1 cellular context compared by ENCODE assay signal in genomic region chr17:43839670-43840101, GRCh38.
A peak's percentile ranks its signal among the peaks of the same experiment; 100 is the strongest.
TF ChIP-seq lines count a peak whose summit lies in the region.

No MANE protein-coding gene starts in this region.

TF ChIP-seq in HepG2, 621 proteins besides CTCF, POLR2A, EP300 and RAD21 (continued from another document):
- TF ChIP-seq, protein P1, sequence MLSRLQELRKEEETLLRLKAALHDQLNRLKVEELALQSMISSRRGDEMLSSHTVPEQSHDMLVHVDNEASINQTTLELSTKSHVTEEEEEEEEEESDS (CRISPR knock-in tag; IDR thresholded peaks at IDR 0.05; ENCODE audit: borderline replicate concordance): no peak
- TF ChIP-seq SALL1 (CRISPR knock-in tag; IDR thresholded peaks at IDR 0.05) (peak; percentile 15; the same call in 1 of the 2 replicates), POGK (CRISPR knock-in tag; conservative IDR thresholded peaks at IDR 0.05) (no peak), HNRNPH1 (optimal IDR thresholded peaks at IDR 0.05; ENCODE audit: low read depth, low read length) (no peak), ZNF691 (CRISPR knock-in tag; IDR thresholded peaks at IDR 0.05; ENCODE audit: borderline replicate concordance, low read depth) (peak; percentile 56; the same call in 1 of the 2 replicates), STAT6 (CRISPR knock-in tag; IDR thresholded peaks at IDR 0.05; ENCODE audit: borderline replicate concordance) (no peak), KLF13 (CRISPR knock-in tag; IDR thresholded peaks at IDR 0.05) (no peak), ZNF891 (CRISPR knock-in tag; IDR thresholded peaks at IDR 0.05) (no peak), ZNF205 (CRISPR knock-in tag; IDR thresholded peaks at IDR 0.05) (no peak), POLR2AphosphoS2 (IDR thresholded peaks at IDR 0.05; ENCODE audit: low read depth, low read length) (no peak), PAX8 (CRISPR knock-in tag; IDR thresholded peaks at IDR 0.05; ENCODE audit: borderline replicate concordance) (no peak), KDM1A (CRISPR knock-in tag; IDR thresholded peaks at IDR 0.05) (no peak), HDAC2 (CRISPR knock-in tag; IDR thresholded peaks at IDR 0.05) (no peak), ARHGAP35 (CRISPR knock-in tag; IDR thresholded peaks at IDR 0.05; ENCODE audit: borderline replicate concordance) (no peak), THYN1 (CRISPR knock-in tag; IDR thresholded peaks at IDR 0.05; ENCODE audit: borderline replicate concordance, low read depth) (no peak), ZKSCAN5 (CRISPR knock-in tag; IDR thresholded peaks at IDR 0.05) (no peak), ATAD3A (CRISPR knock-in tag; IDR thresholded peaks at IDR 0.05) (no peak), GABPB1 (CRISPR knock-in tag; IDR thresholded peaks at IDR 0.05) (peak; percentile 55), ETV6 (CRISPR knock-in tag; conservative IDR thresholded peaks at IDR 0.05) (no peak), ZNF12 (CRISPR knock-in tag; IDR thresholded peaks at IDR 0.05) (0 out of 2 replicates have a peak, but pooled peaks have one; percentile 28), MZF1 (CRISPR knock-in tag; IDR thresholded peaks at IDR 0.05; ENCODE audit: borderline replicate concordance) (no peak)
- TF ChIP-seq, protein P2, sequence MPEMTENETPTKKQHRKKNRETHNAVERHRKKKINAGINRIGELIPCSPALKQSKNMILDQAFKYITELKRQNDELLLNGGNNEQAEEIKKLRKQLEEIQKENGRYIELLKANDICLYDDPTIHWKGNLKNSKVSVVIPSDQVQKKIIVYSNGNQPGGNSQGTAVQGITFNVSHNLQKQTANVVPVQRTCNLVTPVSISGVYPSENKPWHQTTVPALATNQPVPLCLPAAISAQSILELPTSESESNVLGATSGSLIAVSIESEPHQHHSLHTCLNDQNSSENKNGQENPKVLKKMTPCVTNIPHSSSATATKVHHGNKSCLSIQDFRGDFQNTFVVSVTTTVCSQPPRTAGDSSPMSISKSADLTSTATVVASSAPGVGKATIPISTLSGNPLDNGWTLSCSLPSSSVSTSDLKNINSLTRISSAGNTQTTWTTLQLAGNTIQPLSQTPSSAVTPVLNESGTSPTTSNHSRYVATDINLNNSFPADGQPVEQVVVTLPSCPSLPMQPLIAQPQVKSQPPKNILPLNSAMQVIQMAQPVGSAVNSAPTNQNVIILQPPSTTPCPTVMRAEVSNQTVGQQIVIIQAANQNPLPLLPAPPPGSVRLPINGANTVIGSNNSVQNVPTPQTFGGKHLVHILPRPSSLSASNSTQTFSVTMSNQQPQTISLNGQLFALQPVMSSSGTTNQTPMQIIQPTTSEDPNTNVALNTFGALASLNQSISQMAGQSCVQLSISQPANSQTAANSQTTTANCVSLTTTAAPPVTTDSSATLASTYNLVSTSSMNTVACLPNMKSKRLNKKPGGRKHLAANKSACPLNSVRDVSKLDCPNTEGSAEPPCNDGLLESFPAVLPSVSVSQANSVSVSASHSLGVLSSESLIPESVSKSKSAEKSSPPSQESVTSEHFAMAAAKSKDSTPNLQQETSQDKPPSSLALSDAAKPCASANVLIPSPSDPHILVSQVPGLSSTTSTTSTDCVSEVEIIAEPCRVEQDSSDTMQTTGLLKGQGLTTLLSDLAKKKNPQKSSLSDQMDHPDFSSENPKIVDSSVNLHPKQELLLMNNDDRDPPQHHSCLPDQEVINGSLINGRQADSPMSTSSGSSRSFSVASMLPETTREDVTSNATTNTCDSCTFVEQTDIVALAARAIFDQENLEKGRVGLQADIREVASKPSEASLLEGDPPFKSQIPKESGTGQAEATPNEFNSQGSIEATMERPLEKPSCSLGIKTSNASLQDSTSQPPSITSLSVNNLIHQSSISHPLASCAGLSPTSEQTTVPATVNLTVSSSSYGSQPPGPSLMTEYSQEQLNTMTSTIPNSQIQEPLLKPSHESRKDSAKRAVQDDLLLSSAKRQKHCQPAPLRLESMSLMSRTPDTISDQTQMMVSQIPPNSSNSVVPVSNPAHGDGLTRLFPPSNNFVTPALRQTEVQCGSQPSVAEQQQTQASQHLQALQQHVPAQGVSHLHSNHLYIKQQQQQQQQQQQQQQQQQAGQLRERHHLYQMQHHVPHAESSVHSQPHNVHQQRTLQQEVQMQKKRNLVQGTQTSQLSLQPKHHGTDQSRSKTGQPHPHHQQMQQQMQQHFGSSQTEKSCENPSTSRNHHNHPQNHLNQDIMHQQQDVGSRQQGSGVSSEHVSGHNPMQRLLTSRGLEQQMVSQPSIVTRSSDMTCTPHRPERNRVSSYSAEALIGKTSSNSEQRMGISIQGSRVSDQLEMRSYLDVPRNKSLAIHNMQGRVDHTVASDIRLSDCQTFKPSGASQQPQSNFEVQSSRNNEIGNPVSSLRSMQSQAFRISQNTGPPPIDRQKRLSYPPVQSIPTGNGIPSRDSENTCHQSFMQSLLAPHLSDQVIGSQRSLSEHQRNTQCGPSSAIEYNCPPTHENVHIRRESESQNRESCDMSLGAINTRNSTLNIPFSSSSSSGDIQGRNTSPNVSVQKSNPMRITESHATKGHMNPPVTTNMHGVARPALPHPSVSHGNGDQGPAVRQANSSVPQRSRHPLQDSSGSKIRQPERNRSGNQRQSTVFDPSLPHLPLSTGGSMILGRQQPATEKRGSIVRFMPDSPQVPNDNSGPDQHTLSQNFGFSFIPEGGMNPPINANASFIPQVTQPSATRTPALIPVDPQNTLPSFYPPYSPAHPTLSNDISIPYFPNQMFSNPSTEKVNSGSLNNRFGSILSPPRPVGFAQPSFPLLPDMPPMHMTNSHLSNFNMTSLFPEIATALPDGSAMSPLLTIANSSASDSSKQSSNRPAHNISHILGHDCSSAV (CRISPR knock-in tag; IDR thresholded peaks at IDR 0.05; ENCODE audit: borderline replicate concordance): no peak
- TF ChIP-seq, protein P3, sequence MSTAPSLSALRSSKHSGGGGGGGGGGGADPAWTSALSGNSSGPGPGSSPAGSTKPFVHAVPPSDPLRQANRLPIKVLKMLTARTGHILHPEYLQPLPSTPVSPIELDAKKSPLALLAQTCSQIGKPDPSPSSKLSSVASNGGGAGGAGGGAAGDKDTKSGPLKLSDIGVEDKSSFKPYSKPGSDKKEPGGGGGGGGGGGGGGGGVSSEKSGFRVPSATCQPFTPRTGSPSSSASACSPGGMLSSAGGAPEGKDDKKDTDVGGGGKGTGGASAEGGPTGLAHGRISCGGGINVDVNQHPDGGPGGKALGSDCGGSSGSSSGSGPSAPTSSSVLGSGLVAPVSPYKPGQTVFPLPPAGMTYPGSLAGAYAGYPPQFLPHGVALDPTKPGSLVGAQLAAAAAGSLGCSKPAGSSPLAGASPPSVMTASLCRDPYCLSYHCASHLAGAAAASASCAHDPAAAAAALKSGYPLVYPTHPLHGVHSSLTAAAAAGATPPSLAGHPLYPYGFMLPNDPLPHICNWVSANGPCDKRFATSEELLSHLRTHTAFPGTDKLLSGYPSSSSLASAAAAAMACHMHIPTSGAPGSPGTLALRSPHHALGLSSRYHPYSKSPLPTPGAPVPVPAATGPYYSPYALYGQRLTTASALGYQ (CRISPR knock-in tag; IDR thresholded peaks at IDR 0.05): no peak
- TF ChIP-seq, protein P4, sequence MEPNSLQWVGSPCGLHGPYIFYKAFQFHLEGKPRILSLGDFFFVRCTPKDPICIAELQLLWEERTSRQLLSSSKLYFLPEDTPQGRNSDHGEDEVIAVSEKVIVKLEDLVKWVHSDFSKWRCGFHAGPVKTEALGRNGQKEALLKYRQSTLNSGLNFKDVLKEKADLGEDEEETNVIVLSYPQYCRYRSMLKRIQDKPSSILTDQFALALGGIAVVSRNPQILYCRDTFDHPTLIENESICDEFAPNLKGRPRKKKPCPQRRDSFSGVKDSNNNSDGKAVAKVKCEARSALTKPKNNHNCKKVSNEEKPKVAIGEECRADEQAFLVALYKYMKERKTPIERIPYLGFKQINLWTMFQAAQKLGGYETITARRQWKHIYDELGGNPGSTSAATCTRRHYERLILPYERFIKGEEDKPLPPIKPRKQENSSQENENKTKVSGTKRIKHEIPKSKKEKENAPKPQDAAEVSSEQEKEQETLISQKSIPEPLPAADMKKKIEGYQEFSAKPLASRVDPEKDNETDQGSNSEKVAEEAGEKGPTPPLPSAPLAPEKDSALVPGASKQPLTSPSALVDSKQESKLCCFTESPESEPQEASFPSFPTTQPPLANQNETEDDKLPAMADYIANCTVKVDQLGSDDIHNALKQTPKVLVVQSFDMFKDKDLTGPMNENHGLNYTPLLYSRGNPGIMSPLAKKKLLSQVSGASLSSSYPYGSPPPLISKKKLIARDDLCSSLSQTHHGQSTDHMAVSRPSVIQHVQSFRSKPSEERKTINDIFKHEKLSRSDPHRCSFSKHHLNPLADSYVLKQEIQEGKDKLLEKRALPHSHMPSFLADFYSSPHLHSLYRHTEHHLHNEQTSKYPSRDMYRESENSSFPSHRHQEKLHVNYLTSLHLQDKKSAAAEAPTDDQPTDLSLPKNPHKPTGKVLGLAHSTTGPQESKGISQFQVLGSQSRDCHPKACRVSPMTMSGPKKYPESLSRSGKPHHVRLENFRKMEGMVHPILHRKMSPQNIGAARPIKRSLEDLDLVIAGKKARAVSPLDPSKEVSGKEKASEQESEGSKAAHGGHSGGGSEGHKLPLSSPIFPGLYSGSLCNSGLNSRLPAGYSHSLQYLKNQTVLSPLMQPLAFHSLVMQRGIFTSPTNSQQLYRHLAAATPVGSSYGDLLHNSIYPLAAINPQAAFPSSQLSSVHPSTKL (CRISPR knock-in tag; IDR thresholded peaks at IDR 0.05): no peak
